9 cellular contexts compared by ENCODE assay signal in genomic region chr11:65180877-65181568, GRCh38. TPM values are rescaled to one million over a fixed set of nuclear protein-coding genes. Genes with fewer than 3 reads are reported as not detected.
DNase-seq lines count a peak whose midpoint lies in the region; ATAC-seq and TF ChIP-seq lines count a peak whose summit lies in the region.
"Had no signal": no experiment of that assay in that cellular context is flagged by ENCODE, and none has a peak within 500 bp of the region (broad histone marks: within the 10 kb centered on the region; RNA-seq: fewer than 3 reads in every experiment).

No MANE protein-coding gene starts in this region.

- peak overlapping the region; percentile 84 for H3K4me3 Mint-ChIP-seq in chondrocyte (ENCODE audit: unreplicated experiment)

- no peaks in the 10 kb centered on the region for H3K9me3 Mint-ChIP-seq in chondrocyte (ENCODE audit: low read depth)

- peaks cover 17% of the 10 kb centered on the region for H3K4me1 Mint-ChIP-seq in chondrocyte (ENCODE audit: low read depth)

- H3K27me3 Mint-ChIP-seq in chondrocyte (ENCODE audit: low read depth), result no peaks in the 10 kb centered on the region

- DNase-seq in NCI-H2171 treated with DMSO at 0.1 percent for 48 hours (lab: John Stamatoyannopoulos, UW), result peak; percentile 72
- peak; percentile 14 for DNase-seq in activated CD4-positive, CD25-positive, alpha-beta regulatory T cell treated with anti-CD3 and anti-CD28 coated beads, Interleukin-2, amount 50 U/mL, for 16 hours (ENCODE audit: low read depth, low spot score)
- no peak for DNase-seq in chondrocyte (ENCODE audit: low spot score)
- peak; percentile 94 for DNase-seq in left kidney (ENCODE audit: low read depth, low spot score)
- DNase-seq in stimulated activated CD4-positive, alpha-beta T cell treated with anti-CD3 and anti-CD28 coated beads, Interleukin-4, amount 100 ng/mL, for 4 hours, result peak; percentile 48 to 51
- DNase-seq in NCI-H2029 (lab: John Stamatoyannopoulos, UW), result no peak

- peak overlapping the region; percentile 49 for H3K27ac Mint-ChIP-seq in chondrocyte (ENCODE audit: unreplicated experiment)

- ATAC-seq in HG02852 (IDR thresholded peaks at IDR 0.05; ENCODE audit: unreplicated experiment), result peak; percentile 66

- TF ChIP-seq CTCF in GM12875 (IDR thresholded peaks at IDR 0.05; ENCODE audit: borderline replicate concordance, insufficient read depth, low read depth, low read length) (peak; percentile 78), chondrocyte (IDR thresholded peaks at IDR 0.05) (peak; percentile 77)

- peak overlapping the region; percentile 80 for H3K4me3 ChIP-seq in GM12875 (ENCODE audit: low read depth, low read length)

- H3K36me3 Mint-ChIP-seq in chondrocyte (ENCODE audit: low read depth), result peaks cover 3% of the 10 kb centered on the region

RNA-seq across cellular contexts. Expression of gene CAPN1, which starts 0.7 kb away (rescaled TPM):
- total RNA-seq in chondrocyte, result 120 to 130 TPM (median 127 TPM) in 3 replicates

RNA-seq across cellular contexts. Expression of gene SPDYC, which starts 11.0 kb away (rescaled TPM):
- not detected in 3 replicates for total RNA-seq in chondrocyte
- total RNA-seq: subcutaneous adipose tissue had no signal

RNA-seq across cellular contexts. Expression of gene SYVN1, which starts 46.7 kb away (rescaled TPM):
- total RNA-seq in chondrocyte, result 47.5 to 53.5 TPM (median 49.2 TPM) in 3 replicates

RNA-seq across cellular contexts. Expression of gene MRPL49, which starts 58.9 kb away (rescaled TPM):
- total RNA-seq in chondrocyte, result 37.2 to 43.2 TPM (median 40.5 TPM) in 3 replicates

RNA-seq across cellular contexts. Expression of gene FAU, which starts 59.1 kb away (rescaled TPM):
- 506 to 669 TPM (median 519 TPM) in 3 replicates for total RNA-seq in chondrocyte

Comparison
In these comparisons a context has a peak if more than half of its experiments do, and no peak if none do; other contexts are left out.
1. DNase-seq: peak in NCI-H2171 treated with DMSO at 0.1 percent for 48 hours (single experiment), activated CD4-positive, CD25-positive, alpha-beta regulatory T cell treated with anti-CD3 and anti-CD28 coated beads, Interleukin-2, amount 50 U/mL, for 16 hours (single experiment), left kidney (single experiment) and stimulated activated CD4-positive, alpha-beta T cell treated with anti-CD3 and anti-CD28 coated beads, Interleukin-4, amount 100 ng/mL, for 4 hours (2 of 2); none in chondrocyte (single experiment) and NCI-H2029 (single experiment).